Comparison of ENCODE assay signal across 1 cellular context in genomic region chr19:4182082-4182926, GRCh38.
TF ChIP-seq lines count a peak whose summit lies in the region.

TSS of gene ANKRD24 (plus strand) at chr19:4182689. CDS start at chr19:4186426, 3,737 bp downstream.
TSS of gene SIRT6 (minus strand) at chr19:4182563. CDS start at chr19:4182539, 24 bp downstream.

TF ChIP-seq in HepG2, 621 proteins besides CTCF, POLR2A, EP300 and RAD21 (continued from another document and continues in another):
- no peak for TF ChIP-seq RERE (CRISPR knock-in tag; IDR thresholded peaks at IDR 0.05; ENCODE audit: low read depth)
- TF ChIP-seq PAF1 (CRISPR knock-in tag; IDR thresholded peaks at IDR 0.05): no peak
- TF ChIP-seq TAF1 (CRISPR knock-in tag; IDR thresholded peaks at IDR 0.05): peak; percentile 73; the same call in 1 of the 2 replicates
- TF ChIP-seq FOXA1 (IDR thresholded peaks at IDR 0.05): no peak
- no peak; the same call in 1 of the 2 replicates for TF ChIP-seq FOXA1 (CRISPR knock-in tag; IDR thresholded peaks at IDR 0.05)
- no peak for TF ChIP-seq ZNF282 (IDR thresholded peaks at IDR 0.05; ENCODE audit: partially characterized antibody)
- TF ChIP-seq XRCC5 (optimal IDR thresholded peaks at IDR 0.05; ENCODE audit: low read length): peak; percentile 77
- no peak for TF ChIP-seq ZNF230 (CRISPR knock-in tag; IDR thresholded peaks at IDR 0.05)
- no peak for TF ChIP-seq ZSCAN22 (CRISPR knock-in tag; IDR thresholded peaks at IDR 0.05)
- TF ChIP-seq ZXDC (CRISPR knock-in tag; IDR thresholded peaks at IDR 0.05): 0 out of 2 replicates have a peak, but pooled peaks have one; percentile 31
- TF ChIP-seq ZFP82 (CRISPR knock-in tag; IDR thresholded peaks at IDR 0.05; ENCODE audit: borderline replicate concordance): no peak
- 0 out of 2 replicates have a peak, but pooled peaks have one; percentile 45 for TF ChIP-seq ZNF891 (CRISPR knock-in tag; IDR thresholded peaks at IDR 0.05)
- peak; percentile 85; the same call in 1 of the 2 replicates for TF ChIP-seq ZKSCAN1 (IDR thresholded peaks at IDR 0.05; ENCODE audit: low read length)
- TF ChIP-seq IRF2 (CRISPR knock-in tag; IDR thresholded peaks at IDR 0.05): peak; percentile 89
- TF ChIP-seq ZFP41 (CRISPR knock-in tag; IDR thresholded peaks at IDR 0.05; ENCODE audit: borderline replicate concordance): no peak
- TF ChIP-seq CREB1 (IDR thresholded peaks at IDR 0.05): peak; percentile 64
- TF ChIP-seq CREB1 (CRISPR knock-in tag; IDR thresholded peaks at IDR 0.05): peak; percentile 91
- TF ChIP-seq ZFP37 (CRISPR knock-in tag; IDR thresholded peaks at IDR 0.05; ENCODE audit: borderline replicate concordance): no peak
- TF ChIP-seq DRAP1 (CRISPR knock-in tag; IDR thresholded peaks at IDR 0.05): peak; percentile 74
- no peak for TF ChIP-seq ZNF367 (CRISPR knock-in tag; IDR thresholded peaks at IDR 0.05; ENCODE audit: borderline replicate concordance)
- TF ChIP-seq CENPT (CRISPR knock-in tag; IDR thresholded peaks at IDR 0.05; ENCODE audit: low read depth): no peak
- TF ChIP-seq CBX1 (IDR thresholded peaks at IDR 0.05; ENCODE audit: low read depth): peak; percentile 90
- no peak for TF ChIP-seq MTF1 (CRISPR knock-in tag; IDR thresholded peaks at IDR 0.05)
- TF ChIP-seq RORA (CRISPR knock-in tag; IDR thresholded peaks at IDR 0.05): no peak
- TF ChIP-seq RXRA (CRISPR knock-in tag; IDR thresholded peaks at IDR 0.05): peak; percentile 86
- TF ChIP-seq HDAC6 (IDR thresholded peaks at IDR 0.05; ENCODE audit: low read depth, low read length): no peak
- no peak for TF ChIP-seq GFI1 (CRISPR knock-in tag; IDR thresholded peaks at IDR 0.05; ENCODE audit: borderline replicate concordance)
- no peak; the same call in 1 of the 2 replicates for TF ChIP-seq RFX5 (IDR thresholded peaks at IDR 0.05; ENCODE audit: low read depth, low read length)
- TF ChIP-seq ZBTB26 (CRISPR knock-in tag; IDR thresholded peaks at IDR 0.05; ENCODE audit: borderline replicate concordance): no peak; the same call in 1 of the 2 replicates
- no peak for TF ChIP-seq ZNF577 (CRISPR knock-in tag; IDR thresholded peaks at IDR 0.05; ENCODE audit: borderline replicate concordance, low read depth)
- no peak for TF ChIP-seq NR0B2 (CRISPR knock-in tag; IDR thresholded peaks at IDR 0.05)
- peak; percentile 70; the same call in 1 of the 2 replicates for TF ChIP-seq ZNF792 (CRISPR knock-in tag; IDR thresholded peaks at IDR 0.05)
- peak; percentile 66 for TF ChIP-seq SOX5 (CRISPR knock-in tag; IDR thresholded peaks at IDR 0.05; ENCODE audit: borderline replicate concordance)
- TF ChIP-seq ZNF331 (CRISPR knock-in tag; IDR thresholded peaks at IDR 0.05): peak; percentile 86
- TF ChIP-seq ZNF143 (CRISPR knock-in tag; IDR thresholded peaks at IDR 0.05): peak; percentile 83
- TF ChIP-seq NR1H2 (CRISPR knock-in tag; IDR thresholded peaks at IDR 0.05; ENCODE audit: borderline replicate concordance, low read depth): no peak
- peak in 1 of 2 experiments; percentile 65; a peak in 2 of 4 replicates for TF ChIP-seq ATF4 (CRISPR knock-in tag; IDR thresholded peaks at IDR 0.05)
- TF ChIP-seq SOX13 (IDR thresholded peaks at IDR 0.05): no peak
- peak in 1 of 2 experiments; percentile 74; a peak in 2 of 4 replicates for TF ChIP-seq SOX13 (CRISPR knock-in tag; conservative IDR thresholded peaks at IDR 0.05 in 1 of 2, IDR thresholded peaks at IDR 0.05 in 1 of 2)
- peak; percentile 98 for TF ChIP-seq ETV5 (CRISPR knock-in tag; IDR thresholded peaks at IDR 0.05; ENCODE audit: borderline replicate concordance)
- TF ChIP-seq ZNF12 (CRISPR knock-in tag; IDR thresholded peaks at IDR 0.05): peak; percentile 71
- TF ChIP-seq ZNF562 (CRISPR knock-in tag; IDR thresholded peaks at IDR 0.05; ENCODE audit: borderline replicate concordance): no peak
- TF ChIP-seq ZNF451 (CRISPR knock-in tag; IDR thresholded peaks at IDR 0.05): peak; percentile 87
- TF ChIP-seq ZNF17 (CRISPR knock-in tag; IDR thresholded peaks at IDR 0.05): no peak
- no peak for TF ChIP-seq HOXA9 (CRISPR knock-in tag; IDR thresholded peaks at IDR 0.05; ENCODE audit: borderline replicate concordance)
- TF ChIP-seq HOXA5 (CRISPR knock-in tag; IDR thresholded peaks at IDR 0.05): no peak
- TF ChIP-seq ZNF816 (CRISPR knock-in tag; IDR thresholded peaks at IDR 0.05; ENCODE audit: borderline replicate concordance): no peak
- TF ChIP-seq CCDC6 (CRISPR knock-in tag; IDR thresholded peaks at IDR 0.05): peak; percentile 73; the same call in 1 of the 2 replicates
- peak; percentile 93 for TF ChIP-seq KAT7 (CRISPR knock-in tag; IDR thresholded peaks at IDR 0.05; ENCODE audit: borderline replicate concordance)
- TF ChIP-seq ZNF788 (CRISPR knock-in tag; IDR thresholded peaks at IDR 0.05; ENCODE audit: borderline replicate concordance): peak; percentile 28; the same call in 1 of the 2 replicates
- TF ChIP-seq ZNF337 (CRISPR knock-in tag; IDR thresholded peaks at IDR 0.05; ENCODE audit: borderline replicate concordance, low read depth): no peak
- no peak for TF ChIP-seq BRF2 (CRISPR knock-in tag; IDR thresholded peaks at IDR 0.05)
- TF ChIP-seq NFE2L1 (CRISPR knock-in tag; IDR thresholded peaks at IDR 0.05; ENCODE audit: borderline replicate concordance): no peak; the same call in 1 of the 2 replicates
- TF ChIP-seq ZNF263 (CRISPR knock-in tag; IDR thresholded peaks at IDR 0.05): 0 out of 2 replicates have a peak, but pooled peaks have one; percentile 17
- peak; percentile 82 for TF ChIP-seq POLR2G (IDR thresholded peaks at IDR 0.05; ENCODE audit: low read depth, low read length)
- peak; percentile 91; the same call in 1 of the 2 replicates for TF ChIP-seq RELA (CRISPR knock-in tag; IDR thresholded peaks at IDR 0.05)
- no peak for TF ChIP-seq ZNF251 (CRISPR knock-in tag; IDR thresholded peaks at IDR 0.05)
- no peak for TF ChIP-seq SRSF4 (IDR thresholded peaks at IDR 0.05; ENCODE audit: low read depth, low read length, poor library complexity, severe bottlenecking)
- peak; percentile 68; the same call in 1 of the 2 replicates for TF ChIP-seq ARNT2 (CRISPR knock-in tag; IDR thresholded peaks at IDR 0.05; ENCODE audit: low read depth)
- TF ChIP-seq MAFK (conservative IDR thresholded peaks at IDR 0.05 in 1 of 2, IDR thresholded peaks at IDR 0.05 in 1 of 2; ENCODE audit: low read length in 2 of 2): no peak
- TF ChIP-seq FIP1L1 (IDR thresholded peaks at IDR 0.05; ENCODE audit: borderline replicate concordance, insufficient read depth, low read depth, low read length): no peak
- no peak for TF ChIP-seq RAD51 (IDR thresholded peaks at IDR 0.05; ENCODE audit: borderline replicate concordance)
- TF ChIP-seq IRF1 (CRISPR knock-in tag; IDR thresholded peaks at IDR 0.05; ENCODE audit: low read depth): no peak
